ENCODE assay signal across 11 cellular contexts in genomic region chr14:23054000-23054811, GRCh38. TPM values are rescaled to one million over a fixed set of nuclear protein-coding genes. Genes with fewer than 3 reads are reported as not detected.
DNase-seq lines count a peak whose midpoint lies in the region; ATAC-seq and TF ChIP-seq lines count a peak whose summit lies in the region.
"Had no signal": no experiment of that assay in that cellular context is flagged by ENCODE, and none has a peak within 500 bp of the region (broad histone marks: within the 10 kb centered on the region; RNA-seq: fewer than 3 reads in every experiment).

No MANE protein-coding gene starts in this region.

- H3K9me3 ChIP-seq in osteoblast (ENCODE audit: low read depth, low read length) = no peaks in the 10 kb centered on the region

- DNase-seq in Daoy (ENCODE audit: low read depth) (peak; percentile 30), HuH-7 (ENCODE audit: low spot score) (peak; percentile 63), astrocyte of the spinal cord (ENCODE audit: low read depth, low spot score) (no peak), osteoblast (ENCODE audit: insufficient read length, low spot score, missing footprints) (peak; percentile 82), NCI-H1105 treated with DMSO at 0.1 percent for 48 hours (lab: John Stamatoyannopoulos, UW) (no peak)
- DNase-seq: NCI-H1048; stimulated activated naive B cell treated with anti-CD40 and anti-IgM and Interleukin-4, amounts not matched to agents 10 μg/mL and 1 μg/mL and 100 μg/mL, for 72 hours had no signal

- H3K4me3 ChIP-seq in astrocyte of the spinal cord (ENCODE audit: low read depth, low read length) = no peak overlapping the region
- H3K4me3 ChIP-seq in osteoblast (ENCODE audit: insufficient read depth, low read length) = no peak overlapping the region

- H2AFZ ChIP-seq in osteoblast (ENCODE audit: low read length) = no peak overlapping the region

- no peaks in the 10 kb centered on the region for H3K27me3 ChIP-seq in osteoblast (ENCODE audit: insufficient read depth, low read length)

- no peak overlapping the region for H3K27ac ChIP-seq in osteoblast (ENCODE audit: low read depth, low read length)

- H3K36me3 ChIP-seq in osteoblast (ENCODE audit: insufficient read depth, low read length) = peaks cover 8% of the 10 kb centered on the region

- TF ChIP-seq CTCF in astrocyte of the spinal cord (IDR thresholded peaks at IDR 0.05; ENCODE audit: low read depth, low read length) (peak; percentile 42), osteoblast (IDR thresholded peaks at IDR 0.05; ENCODE audit: extremely low read depth, low read depth, low read length) (peak; percentile 19)

- H4K20me1 ChIP-seq in osteoblast (ENCODE audit: insufficient read depth, low read length) = peaks cover 13% of the 10 kb centered on the region

- peaks cover 19% of the 10 kb centered on the region for H3K4me1 ChIP-seq in osteoblast (ENCODE audit: insufficient read depth, low read length)

- ATAC-seq in GM21515 (IDR thresholded peaks at IDR 0.05; ENCODE audit: unreplicated experiment) (no peak), HG03139 (IDR thresholded peaks at IDR 0.05; ENCODE audit: unreplicated experiment) (no peak), GM21367 (IDR thresholded peaks at IDR 0.05; ENCODE audit: unreplicated experiment) (no peak)
- ATAC-seq: right cardiac atrium; stimulated activated naive B cell treated with anti-CD40 and anti-IgM and Interleukin-4, amounts not matched to agents 10 μg/mL and 1 μg/mL and 100 μg/mL, for 72 hours had no signal

- in situ Hi-C loops in astrocyte of the spinal cord (cut with HindIII; ENCODE audit: low sequenced_read_pairs) = no loop called here

- H3K4me2 ChIP-seq in osteoblast (ENCODE audit: insufficient read depth, low read length) = no peak overlapping the region

- no peaks in the 10 kb centered on the region for H3K79me2 ChIP-seq in osteoblast (ENCODE audit: insufficient read depth, low read length)

RNA-seq across cellular contexts. Expression of gene CDH24, which starts 3.1 kb away (rescaled TPM):
- total RNA-seq in Daoy (2014; rRNA removed; shearing (Covaris generic)) = 4.2 and 5.5 TPM in 2 replicates
- total RNA-seq in osteoblast = 3.3 and 3.5 TPM in 2 replicates

RNA-seq across cellular contexts. Expression of gene PSMB11, which starts 12.2 kb away (rescaled TPM):
- not detected in 2 replicates for total RNA-seq in Daoy (2014; rRNA removed; shearing (Covaris generic))
- total RNA-seq in osteoblast = not detected in 2 replicates
- total RNA-seq: right cardiac atrium had no signal

RNA-seq across cellular contexts. Expression of gene PSMB5, which starts 19.5 kb away (rescaled TPM):
- total RNA-seq in Daoy (2014; rRNA removed; shearing (Covaris generic)) = 476 and 523 TPM in 2 replicates
- 162 and 164 TPM in 2 replicates for total RNA-seq in osteoblast

RNA-seq across cellular contexts. Expression of gene ACIN1, which starts 40.7 kb away (rescaled TPM):
- total RNA-seq in Daoy (2014; rRNA removed; shearing (Covaris generic)) = 62.3 and 79.3 TPM in 2 replicates
- 90.5 and 103 TPM in 2 replicates for total RNA-seq in osteoblast

RNA-seq across cellular contexts. Expression of gene C14orf119, which starts 41.1 kb away (rescaled TPM):
- total RNA-seq in Daoy (2014; rRNA removed; shearing (Covaris generic)) = 66.5 and 80.1 TPM in 2 replicates
- 41.5 and 43.1 TPM in 2 replicates for total RNA-seq in osteoblast

Comparison
In these comparisons a context has a peak if more than half of its experiments do, and no peak if none do; other contexts are left out.
1. DNase-seq: peak in Daoy (single experiment), HuH-7 (single experiment) and osteoblast (single experiment); none in astrocyte of the spinal cord (single experiment) and NCI-H1105 treated with DMSO at 0.1 percent for 48 hours (single experiment).